In the genomic region with DNA sequence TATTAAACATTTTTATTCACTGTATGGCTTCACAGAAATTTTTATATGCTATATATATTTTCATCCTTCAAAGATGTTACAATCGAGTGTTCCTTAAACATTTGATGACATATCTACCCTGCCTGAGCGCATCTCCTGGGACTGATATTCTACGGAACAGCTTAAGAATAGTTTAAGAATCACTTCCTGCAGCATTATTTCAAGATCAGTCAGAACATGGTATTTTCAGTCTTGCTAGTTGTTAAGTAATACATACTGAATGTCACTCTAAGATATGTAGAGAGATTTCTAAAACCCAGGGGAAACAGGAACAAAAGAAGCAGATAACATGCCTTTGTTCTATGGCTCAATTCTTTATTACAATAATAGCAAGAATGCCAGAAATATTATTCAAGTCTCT, we compare ENCODE assay signal across 22 cellular contexts. TPM values are rescaled to one million over a fixed set of nuclear protein-coding genes. Genes with fewer than 3 reads are reported as not detected.
DNase-seq lines count a peak whose midpoint lies in the region; ATAC-seq and TF ChIP-seq lines count a peak whose summit lies in the region.
"Had no signal": no experiment of that assay in that cellular context is flagged by ENCODE, and none has a peak within 500 bp of the region (broad histone marks: within the 10 kb centered on the region; RNA-seq: fewer than 3 reads in every experiment).

No MANE protein-coding gene starts in this region.

- no peak overlapping the region for H3K4ac ChIP-seq in mesenchymal stem cell (ENCODE audit: low read depth in 1 of 2, low read length in 2 of 2)

- H2BK5ac ChIP-seq in mesenchymal stem cell (ENCODE audit: low read depth, low read length, poor library complexity, severe bottlenecking) = no peak overlapping the region

- H3K14ac ChIP-seq in mesenchymal stem cell (ENCODE audit: low read length in 2 of 2) = no peak overlapping the region

- ATAC-seq in Right ventricle myocardium superior (ENCODE audit: poor library complexity) (no peak), natural killer cell (no peak), HG03521 (IDR thresholded peaks at IDR 0.05; ENCODE audit: unreplicated experiment) (no peak)
- ATAC-seq: HepG2; stimulated activated naive B cell treated with anti-CD40 and anti-IgM and Interleukin-4, amounts not matched to agents 10 μg/mL and 1 μg/mL and 100 μg/mL, for 72 hours; T-cell had no signal

- TF ChIP-seq CTCF in right atrium auricular region (IDR thresholded peaks at IDR 0.05) = no peak
- no peak for TF ChIP-seq CTCF in chondrocyte (IDR thresholded peaks at IDR 0.05)
- TF ChIP-seq CTCF in colonic mucosa (IDR thresholded peaks at IDR 0.05) = no peak
- no peak for TF ChIP-seq CTCF in natural killer cell (IDR thresholded peaks at IDR 0.05)

- no peak overlapping the region for H4K8ac ChIP-seq in mesenchymal stem cell (ENCODE audit: low read length)

- H2AFZ ChIP-seq in mesenchymal stem cell (ENCODE audit: low read depth, low read length) = no peak overlapping the region
- H2AFZ ChIP-seq: neural progenitor cell had no signal

- H3K4me1 ChIP-seq in right atrium auricular region (peaks cover 0 to 40% of the 10 kb centered on the region in 2 donors), mesenchymal stem cell (ENCODE audit: control insufficient read depth, insufficient read depth, low read depth, low read length) (peaks cover 9% of the 10 kb centered on the region), colonic mucosa (no peaks in the 10 kb centered on the region)
- H3K4me1 ChIP-seq: HAP-1, Peyer's patch had no signal

- H3K9me3 ChIP-seq in right atrium auricular region (no peaks in the 10 kb centered on the region), mesenchymal stem cell (ENCODE audit: control insufficient read depth, low read length) (no peaks in the 10 kb centered on the region), colonic mucosa (no peaks in the 10 kb centered on the region)
- H3K9me3 ChIP-seq: HAP-1, Peyer's patch had no signal

- DNase-seq in right atrium auricular region (ENCODE audit: low spot score) (no peak), Right ventricle myocardium superior (no peak), chondrocyte (ENCODE audit: low spot score) (no peak), mesenchymal stem cell (peak; percentile 59), NCI-H69 (lab: John Stamatoyannopoulos, UW) (no peak), colonic mucosa (no peak), natural killer cell (no peak)
- DNase-seq: activated CD8-positive, alpha-beta memory T cell treated with anti-CD3 and anti-CD28 coated beads, Interleukin-2, amount 50 U/mL, for 4 hours; activated naive CD4-positive, alpha-beta T cell treated with anti-CD3 and anti-CD28 coated beads for 36 hours; CD8-positive, alpha-beta memory T cell; mesendoderm; NCI-H2081 treated with DMSO at 0.1 percent for 48 hours; NCI-H748 treated with DMSO at 0.1 percent for 48 hours; Peyer's patch; small intestine; stimulated activated naive B cell treated with anti-CD40 and anti-IgM and Interleukin-4, amounts not matched to agents 10 μg/mL and 1 μg/mL and 100 μg/mL, for 72 hours; T-cell had no signal

- H3K36me3 Mint-ChIP-seq in chondrocyte (ENCODE audit: low read depth) (peaks cover 56% of the 10 kb centered on the region), natural killer cell (no peaks in the 10 kb centered on the region)
- H3K36me3 Mint-ChIP-seq: brain; CD8-positive, alpha-beta memory T cell; neural progenitor cell; stimulated activated naive B cell treated with anti-CD40 and anti-IgM and Interleukin-4, amounts not matched to agents 10 μg/mL and 1 μg/mL and 100 μg/mL, for 72 hours; T-cell had no signal

- no peak overlapping the region for H3K23ac ChIP-seq in mesenchymal stem cell (ENCODE audit: low read length in 2 of 2)

- intact Hi-C loops in Right ventricle myocardium superior (cut with DNase I) (no loop called here), colonic mucosa (cut with DNase I) (no loop called here), natural killer cell (cut with micrococcal nuclease) (no loop called here)

- H3K27ac ChIP-seq in right atrium auricular region (peak overlapping the region; percentile 67 to 73), mesenchymal stem cell (ENCODE audit: low read length, poor library complexity, severe bottlenecking) (peak overlapping the region; percentile 70), colonic mucosa (no peak overlapping the region)
- H3K27ac ChIP-seq: neural progenitor cell had no signal

- no peak overlapping the region for H3K18ac ChIP-seq in mesenchymal stem cell (ENCODE audit: low read depth in 1 of 2, low read length in 2 of 2)

- peak overlapping the region; percentile 92 for H3K4me3 Mint-ChIP-seq in chondrocyte (ENCODE audit: unreplicated experiment)
- H3K4me3 Mint-ChIP-seq in natural killer cell = no peak overlapping the region
- H3K4me3 Mint-ChIP-seq: activated naive CD4-positive, alpha-beta T cell treated with anti-CD3 and anti-CD28 coated beads for 36 hours; brain; CD8-positive, alpha-beta memory T cell; neural progenitor cell; stimulated activated naive B cell treated with anti-CD40 and anti-IgM and Interleukin-4, amounts not matched to agents 10 μg/mL and 1 μg/mL and 100 μg/mL, for 72 hours; T-cell had no signal

- H3K27ac Mint-ChIP-seq in chondrocyte (ENCODE audit: unreplicated experiment) (peak overlapping the region; percentile 98), natural killer cell (no peak overlapping the region)
- H3K27ac Mint-ChIP-seq: activated naive CD4-positive, alpha-beta T cell treated with anti-CD3 and anti-CD28 coated beads for 36 hours; CD8-positive, alpha-beta memory T cell; neural progenitor cell; stimulated activated naive B cell treated with anti-CD40 and anti-IgM and Interleukin-4, amounts not matched to agents 10 μg/mL and 1 μg/mL and 100 μg/mL, for 72 hours; T-cell had no signal

- H2BK15ac ChIP-seq in mesenchymal stem cell (ENCODE audit: low read depth, poor library complexity, severe bottlenecking) = no peak overlapping the region

- no peak overlapping the region for H2BK12ac ChIP-seq in mesenchymal stem cell (ENCODE audit: low read length in 2 of 2)

- H3K27me3 ChIP-seq in right atrium auricular region = no peaks in the 10 kb centered on the region
- no peaks in the 10 kb centered on the region for H3K27me3 ChIP-seq in mesenchymal stem cell (ENCODE audit: control insufficient read depth in 1 of 2, insufficient read depth in 1 of 2, low read length in 2 of 2)
- no peaks in the 10 kb centered on the region for H3K27me3 ChIP-seq in colonic mucosa
- H3K27me3 ChIP-seq: neural progenitor cell, Peyer's patch had no signal

- peak overlapping the region; percentile 15 for H3K4me2 ChIP-seq in mesenchymal stem cell (ENCODE audit: low read length, poor library complexity, severe bottlenecking)
- H3K4me2 ChIP-seq: neural progenitor cell had no signal

- H3K9me3 Mint-ChIP-seq in chondrocyte (ENCODE audit: low read depth) (no peaks in the 10 kb centered on the region), natural killer cell (peaks cover 0 to 2% of the 10 kb centered on the region in 2 donors)
- H3K9me3 Mint-ChIP-seq: activated naive CD4-positive, alpha-beta T cell treated with anti-CD3 and anti-CD28 coated beads for 36 hours; brain; neural progenitor cell; T-cell had no signal

- H4K91ac ChIP-seq in mesenchymal stem cell (ENCODE audit: low read length) = no peak overlapping the region

- no peak overlapping the region for H2AK5ac ChIP-seq in mesenchymal stem cell (ENCODE audit: low read length, severe bottlenecking)

- H3K4me3 ChIP-seq in right atrium auricular region = no peak overlapping the region
- H3K4me3 ChIP-seq in mesenchymal stem cell (ENCODE audit: insufficient read depth in 1 of 2, low read depth in 1 of 2, low read length in 2 of 2) = no peak overlapping the region
- H3K4me3 ChIP-seq in colonic mucosa = no peak overlapping the region
- H3K4me3 ChIP-seq: HAP-1, neural progenitor cell, Peyer's patch had no signal

- no peak overlapping the region for H3K9ac ChIP-seq in mesenchymal stem cell (ENCODE audit: low read length)
- no peak overlapping the region for H3K9ac ChIP-seq in colonic mucosa (ENCODE audit: low read depth in 2 of 2, low read length in 2 of 2)
- H3K9ac ChIP-seq: neural progenitor cell had no signal

- no peak overlapping the region for H2BK120ac ChIP-seq in mesenchymal stem cell (ENCODE audit: low read depth, low read length)

- WGBS in mesenchymal stem cell = no CpG with 5 or more reads among the region's 3 CpGs

- H3K36me3 ChIP-seq in right atrium auricular region = no peaks in the 10 kb centered on the region
- H3K36me3 ChIP-seq in mesenchymal stem cell (ENCODE audit: control insufficient read depth in 1 of 2, insufficient read depth in 2 of 2, low read depth in 1 of 2, low read length in 2 of 2) = no peaks in the 10 kb centered on the region
- H3K36me3 ChIP-seq in colonic mucosa = no peaks in the 10 kb centered on the region
- H3K36me3 ChIP-seq: HAP-1, neural progenitor cell, Peyer's patch had no signal

- H3K4me1 Mint-ChIP-seq in chondrocyte (ENCODE audit: low read depth) (peaks cover 93% of the 10 kb centered on the region), natural killer cell (no peaks in the 10 kb centered on the region)
- H3K4me1 Mint-ChIP-seq: CD8-positive, alpha-beta memory T cell; stimulated activated naive B cell treated with anti-CD40 and anti-IgM and Interleukin-4, amounts not matched to agents 10 μg/mL and 1 μg/mL and 100 μg/mL, for 72 hours; T-cell had no signal

- H3K79me1 ChIP-seq in mesenchymal stem cell (replicated peaks; ENCODE audit: low read length, poor library complexity, severe bottlenecking) = no peaks in the 10 kb centered on the region

- H3K27me3 Mint-ChIP-seq in chondrocyte (ENCODE audit: low read depth) (no peaks in the 10 kb centered on the region), natural killer cell (ENCODE audit: low read depth in 2 of 2) (no peaks in the 10 kb centered on the region)
- H3K27me3 Mint-ChIP-seq: stimulated activated naive B cell treated with anti-CD40 and anti-IgM and Interleukin-4, amounts not matched to agents 10 μg/mL and 1 μg/mL and 100 μg/mL, for 72 hours had no signal

RNA-seq across cellular contexts. Expression of a gene that starts 8.7 kb away (rescaled TPM):
- total RNA-seq in right atrium auricular region (10 to 100 TPM; 43.3 to 53.8 TPM), Right ventricle myocardium superior (9.4 TPM), chondrocyte (2,310 to 3,570 TPM (median 2,343 TPM) in 3 replicates), colonic mucosa (1 to 10 TPM in 1 of 2 donors, under 1 TPM in 1; 0.42 to 1.9 TPM), natural killer cell (under 1 TPM in 2 of 3 donors, not detected in 1; 0.12 to 0.23 TPM)
- polyA plus RNA-seq in mesenchymal stem cell (2013, experiment 1 of 2) = 115 TPM
- polyA plus RNA-seq in mesenchymal stem cell (2013, experiment 2 of 2) = 112 TPM
- total RNA-seq: CD8-positive, alpha-beta memory T cell; HepG2 had no signal
- polyA plus RNA-seq: CD8-positive, alpha-beta memory T cell; HepG2 had no signal

Comparison
In these comparisons a context has a peak if more than half of its experiments do, and no peak if none do; other contexts are left out.
1. RNA of a gene that starts 8.7 kb away (total RNA-seq): 2,310 to 3,570 TPM in chondrocyte; 43.3 to 53.8 TPM in right atrium auricular region, 9.4 TPM in Right ventricle myocardium superior (single experiment), 0.42 to 1.9 TPM in colonic mucosa and 0.12 to 0.23 TPM in natural killer cell; every median in the first group is over 10 times any median in the second.